In genomic region chr7:135091717-135092116, GRCh38 we compare ENCODE assay signal across 28 cellular contexts. TPM values are rescaled to one million over a fixed set of nuclear protein-coding genes. Genes with fewer than 3 reads are reported as not detected.
"Had no signal": no experiment of that assay in that cellular context is flagged by ENCODE, and none has a peak within 500 bp of the region (broad histone marks: within the 10 kb centered on the region; RNA-seq: fewer than 3 reads in every experiment).

No MANE protein-coding gene starts in this region.

- H3K27ac Mint-ChIP-seq: dendritic cell treated with granulocyte-macrophage colony-stimulating factor and Interleukin-4, amounts not matched to agents 40 ng/mL and 50 ng/mL, for 4 days; effector memory CD8-positive, alpha-beta T cell; endodermal cell had no signal

- H3K27ac ChIP-seq: colonic mucosa, coronary artery, dorsolateral prefrontal cortex, epithelial cell of prostate, esophagus muscularis mucosa, esophagus squamous epithelium, foreskin keratinocyte, gastrocnemius medialis, gastroesophageal sphincter, heart left ventricle, heart right ventricle had no signal

- DNase-seq: colonic mucosa; cortex of kidney; dermis blood vessel endothelial cell; dorsolateral prefrontal cortex; effector CD4-positive, alpha-beta T cell; effector CD8-positive, alpha-beta T cell; effector memory CD4-positive, alpha-beta T cell; effector memory CD8-positive, alpha-beta T cell; endodermal cell; erythroblast; esophagus squamous epithelium; foreskin fibroblast; foreskin keratinocyte; foreskin melanocyte; gastrocnemius medialis; glutamatergic neuron; head of caudate nucleus; heart left ventricle; heart right ventricle had no signal

- H3K4me1 ChIP-seq: colonic mucosa, esophagus muscularis mucosa, esophagus squamous epithelium, foreskin keratinocyte, gastrocnemius medialis, gastroesophageal sphincter, heart left ventricle had no signal

- H3K4me3 ChIP-seq: colonic mucosa, coronary artery, dorsolateral prefrontal cortex, esophagus muscularis mucosa, esophagus squamous epithelium, gastrocnemius medialis, gastroesophageal sphincter, heart left ventricle, heart right ventricle had no signal

- H3K27me3 Mint-ChIP-seq: dendritic cell treated with granulocyte-macrophage colony-stimulating factor and Interleukin-4, amounts not matched to agents 40 ng/mL and 50 ng/mL, for 4 days; effector memory CD8-positive, alpha-beta T cell had no signal

- H3K27me3 ChIP-seq: colonic mucosa, dorsolateral prefrontal cortex, esophagus muscularis mucosa, gastrocnemius medialis, gastroesophageal sphincter, heart left ventricle, heart right ventricle had no signal

- H3K4me3 Mint-ChIP-seq: dendritic cell treated with granulocyte-macrophage colony-stimulating factor and Interleukin-4, amounts not matched to agents 40 ng/mL and 50 ng/mL, for 4 days; effector memory CD8-positive, alpha-beta T cell; endodermal cell had no signal

- H3K36me3 ChIP-seq: colonic mucosa, esophagus squamous epithelium, gastrocnemius medialis, gastroesophageal sphincter, heart left ventricle, heart right ventricle had no signal

- H3K9me3 ChIP-seq: colonic mucosa, esophagus muscularis mucosa, gastrocnemius medialis, gastroesophageal sphincter had no signal

- FAIRE-seq: colon, endometrium, endothelial cell of umbilical vein, frontal cortex had no signal

- ATAC-seq: effector memory CD8-positive, alpha-beta T cell; foreskin keratinocyte; gastrocnemius medialis; gastroesophageal sphincter; heart left ventricle; heart right ventricle had no signal

RNA-seq across cellular contexts. Expression of gene TMEM140, which starts 56.2 kb away (rescaled TPM):
- total RNA-seq: endodermal cell, foreskin keratinocyte had no signal
